ENCODE assay signal across 7 cellular contexts in genomic region chr2:74119912-74120825, GRCh38.
DNase-seq lines count a peak whose midpoint lies in the region; ATAC-seq and TF ChIP-seq lines count a peak whose summit lies in the region.

No MANE protein-coding gene starts in this region.

- H3K9me3 ChIP-seq in iPS-18c (ENCODE audit: control insufficient read depth, insufficient read depth, low read length), result peaks cover 10% of the 10 kb centered on the region

- TF ChIP-seq POLR2A in GM15510 (IDR thresholded peaks at IDR 0.05; ENCODE audit: borderline replicate concordance, extremely low read depth, insufficient read length), result peak; percentile 56

- H3K27ac ChIP-seq in brain microvascular endothelial cell (peak overlapping the region; percentile 60), skin epidermis (peak overlapping the region; percentile 77 to 95 (median 88))

- no peaks in the 10 kb centered on the region for H3K36me3 ChIP-seq in brain microvascular endothelial cell (replicated peaks)

- DNase-seq in NCI-H1694 treated with DMSO at 0.1 percent for 48 hours (lab: John Stamatoyannopoulos, UW), result peak; percentile 85
- DNase-seq in UCSD-AML1 (lab: John Stamatoyannopoulos, UW; ENCODE audit: unreplicated experiment), result peak; percentile 94
- peak; percentile 75 for DNase-seq in brain microvascular endothelial cell

- no peaks in the 10 kb centered on the region for H3K27me3 ChIP-seq in brain microvascular endothelial cell (replicated peaks)

- peak overlapping the region; percentile 74 for H3K4me3 ChIP-seq in brain microvascular endothelial cell (ENCODE audit: low read depth, low read length)
- H3K4me3 ChIP-seq in iPS-18c (ENCODE audit: insufficient read depth, low read depth, low read length), result peak overlapping the region; percentile 68
- peak overlapping the region; percentile 43 to 82 (median 60) for H3K4me3 ChIP-seq in skin epidermis

- ATAC-seq in HG02798 (IDR thresholded peaks at IDR 0.05; ENCODE audit: poor library complexity, unreplicated experiment), result peak; percentile 98

- in situ Hi-C loops in brain microvascular endothelial cell (cut with HindIII; ENCODE audit: low pct_ligation_motif_present, low sequenced_read_pairs), result no loop called here

- TF ChIP-seq CTCF in brain microvascular endothelial cell (IDR thresholded peaks at IDR 0.05; ENCODE audit: low read depth, low read length, missing control alignments), result peak; percentile 71

Comparison
In these comparisons a context has a peak if more than half of its experiments do, and no peak if none do; other contexts are left out.
1. Peak in every context shown above with its lines: DNase-seq, ATAC-seq, H3K4me3 ChIP-seq and H3K27ac ChIP-seq.